ENCODE assay signal across 14 cellular contexts in genomic region chr13:73945871-73946270, GRCh38.
DNase-seq lines count a peak whose midpoint lies in the region; ATAC-seq and TF ChIP-seq lines count a peak whose summit lies in the region.
"Had no signal": no experiment of that assay in that cellular context is flagged by ENCODE, and none has a peak within 500 bp of the region (broad histone marks: within the 10 kb centered on the region; RNA-seq: fewer than 3 reads in every experiment).

No MANE protein-coding gene starts in this region.

- peaks cover 28% of the 10 kb centered on the region for H3K36me3 Mint-ChIP-seq in CD4-positive, CD25-positive, alpha-beta regulatory T cell
- H3K36me3 Mint-ChIP-seq in naive thymus-derived CD8-positive, alpha-beta T cell: peaks cover 5 to 32% (median 22%) of the 10 kb centered on the region in 3 donors

- H3K36me3 ChIP-seq in CD4-positive, CD25-positive, alpha-beta regulatory T cell (ENCODE audit: control insufficient read depth, insufficient read depth, low read length): peaks cover 12% of the 10 kb centered on the region

- POLR2A ChIA-PET in naive thymus-derived CD8-positive, alpha-beta T cell (lab: Charles Lee): interaction anchor here (0.8 kb wide), 1 partner anchor 188 kb away, joined by 3 read pairs; the partner anchor contains the start of gene KLF12

- peaks cover 44 to 91% (median 77%) of the 10 kb centered on the region in 4 donors for H3K4me1 Mint-ChIP-seq in CD4-positive, CD25-positive, alpha-beta regulatory T cell
- peaks cover 31 to 83% (median 78%) of the 10 kb centered on the region in 4 donors for H3K4me1 Mint-ChIP-seq in naive thymus-derived CD8-positive, alpha-beta T cell

- H3K27ac ChIP-seq in CD4-positive, CD25-positive, alpha-beta regulatory T cell (ENCODE audit: insufficient read depth, low read length, poor library complexity, severe bottlenecking): no peak overlapping the region

- peak overlapping the region in 1 of 4 donors; percentile 6 for H3K4me3 Mint-ChIP-seq in CD4-positive, CD25-positive, alpha-beta regulatory T cell
- H3K4me3 Mint-ChIP-seq in naive thymus-derived CD8-positive, alpha-beta T cell: no peak overlapping the region
- H3K4me3 Mint-ChIP-seq: activated CD8-positive, alpha-beta memory T cell treated with anti-CD3 and anti-CD28 coated beads, Interleukin-2, amount 10 ng/mL, durations not matched to agents 7 days and 5 days; naive B cell had no signal

- H3K27me3 ChIP-seq in CD4-positive, CD25-positive, alpha-beta regulatory T cell (ENCODE audit: control insufficient read depth, insufficient read depth, low read length): no peaks in the 10 kb centered on the region

- no peaks in the 10 kb centered on the region for H3K9me3 Mint-ChIP-seq in CD4-positive, CD25-positive, alpha-beta regulatory T cell
- H3K9me3 Mint-ChIP-seq in naive thymus-derived CD8-positive, alpha-beta T cell: no peaks in the 10 kb centered on the region
- H3K9me3 Mint-ChIP-seq: naive B cell had no signal

- no peak for DNase-seq in CD4-positive, CD25-positive, alpha-beta regulatory T cell
- peak; percentile 3 for DNase-seq in NCI-H446 treated with DMSO at 0.1 percent for 48 hours (lab: John Stamatoyannopoulos, UW)
- DNase-seq in fibroblast of mammary gland (ENCODE audit: low read depth): peak; percentile 25
- no peak for DNase-seq in naive thymus-derived CD8-positive, alpha-beta T cell
- DNase-seq in DMS114 treated with DMSO at 0.1 percent for 48 hours (lab: John Stamatoyannopoulos, UW; ENCODE audit: unreplicated experiment): no peak
- DNase-seq in dedifferentiated amniotic fluid mesenchymal stem cell (ENCODE audit: extremely low spot score): no peak
- DNase-seq: activated CD8-positive, alpha-beta memory T cell treated with anti-CD3 and anti-CD28 coated beads, Interleukin-2, amount 10 ng/mL, durations not matched to agents 7 days and 5 days; foreskin melanocyte; MM.1S; naive B cell; NCI-H69; stimulated activated CD4-positive, alpha-beta T cell treated with anti-CD3 and anti-CD28 coated beads, Interleukin-4, amount 100 ng/mL, for 4 hours had no signal

- H3K27me3 Mint-ChIP-seq in CD4-positive, CD25-positive, alpha-beta regulatory T cell: no peaks in the 10 kb centered on the region
- no peaks in the 10 kb centered on the region for H3K27me3 Mint-ChIP-seq in naive thymus-derived CD8-positive, alpha-beta T cell
- H3K27me3 Mint-ChIP-seq: activated CD8-positive, alpha-beta memory T cell treated with anti-CD3 and anti-CD28 coated beads, Interleukin-2, amount 10 ng/mL, durations not matched to agents 7 days and 5 days; naive B cell had no signal

- no peak for ATAC-seq in CD4-positive, CD25-positive, alpha-beta regulatory T cell (ENCODE audit: low read depth in 2 of 2)
- ATAC-seq in naive thymus-derived CD8-positive, alpha-beta T cell: no peak
- no peak for ATAC-seq in GM21825 (IDR thresholded peaks at IDR 0.05; ENCODE audit: unreplicated experiment)
- no peak for ATAC-seq in HG03565 (IDR thresholded peaks at IDR 0.05; ENCODE audit: unreplicated experiment)
- ATAC-seq: activated CD8-positive, alpha-beta memory T cell treated with anti-CD3 and anti-CD28 coated beads, Interleukin-2, amount 10 ng/mL, durations not matched to agents 7 days and 5 days had no signal

- H3K4me3 ChIP-seq in CD4-positive, CD25-positive, alpha-beta regulatory T cell (ENCODE audit: low read depth, low read length): no peak overlapping the region
- no peak overlapping the region for H3K4me3 ChIP-seq in fibroblast of mammary gland (ENCODE audit: control insufficient read depth, low read depth, low read length)

- no peak for TF ChIP-seq CTCF in fibroblast of mammary gland (conservative IDR thresholded peaks at IDR 0.05; ENCODE audit: control insufficient read depth, insufficient read depth, low read depth, low read length)

- H3K27ac Mint-ChIP-seq in CD4-positive, CD25-positive, alpha-beta regulatory T cell: peak overlapping the region in 2 of 3 donors; percentile 70 to 87
- peak overlapping the region in 8 of 10 donors; percentile 11 to 90 (median 71) for H3K27ac Mint-ChIP-seq in naive thymus-derived CD8-positive, alpha-beta T cell
- H3K27ac Mint-ChIP-seq: activated CD8-positive, alpha-beta memory T cell treated with anti-CD3 and anti-CD28 coated beads, Interleukin-2, amount 10 ng/mL, durations not matched to agents 7 days and 5 days had no signal

- no peaks in the 10 kb centered on the region for H3K9me3 ChIP-seq in CD4-positive, CD25-positive, alpha-beta regulatory T cell (ENCODE audit: control insufficient read depth in 2 of 2, low read length in 2 of 2)

- H3K4me1 ChIP-seq in CD4-positive, CD25-positive, alpha-beta regulatory T cell (ENCODE audit: control insufficient read depth, insufficient read depth, low read length, poor library complexity, severe bottlenecking): peaks cover 30% of the 10 kb centered on the region

Comparison
In these comparisons a context has a peak if more than half of its experiments do, and no peak if none do; other contexts are left out.
1. DNase-seq: peak in NCI-H446 treated with DMSO at 0.1 percent for 48 hours (single experiment) and fibroblast of mammary gland (single experiment); none in CD4-positive, CD25-positive, alpha-beta regulatory T cell (0 of 3), naive thymus-derived CD8-positive, alpha-beta T cell (0 of 10), DMS114 treated with DMSO at 0.1 percent for 48 hours (single experiment) and dedifferentiated amniotic fluid mesenchymal stem cell (single experiment).